16 cellular contexts compared by ENCODE assay signal in genomic region chr12:77609016-77609415, GRCh38.
"Had no signal": no experiment of that assay in that cellular context is flagged by ENCODE, and none has a peak within 500 bp of the region (broad histone marks: within the 10 kb centered on the region; RNA-seq: fewer than 3 reads in every experiment).

No MANE protein-coding gene starts in this region.

- H3K27me3 ChIP-seq: cardiac muscle cell, dorsolateral prefrontal cortex, gastroesophageal sphincter, heart right ventricle, neural progenitor cell, ovary, right lobe of liver, transverse colon, vagina had no signal

- H3K9ac ChIP-seq: neural progenitor cell had no signal

- H3K9me3 ChIP-seq: gastroesophageal sphincter, heart right ventricle, ovary, right lobe of liver, transverse colon, vagina had no signal

- H3K4me1 Mint-ChIP-seq: activated naive CD4-positive, alpha-beta T cell treated with anti-CD3 and anti-CD28 coated beads, Interleukin-2, amount 10 ng/mL, durations not matched to agents 7 days and 5 days had no signal

- H3K4me2 ChIP-seq: neural progenitor cell had no signal

- H3K27me3 Mint-ChIP-seq: activated naive CD4-positive, alpha-beta T cell treated with anti-CD3 and anti-CD28 coated beads, Interleukin-2, amount 10 ng/mL, durations not matched to agents 7 days and 5 days had no signal

- H3K36me3 Mint-ChIP-seq: activated naive CD4-positive, alpha-beta T cell treated with anti-CD3 and anti-CD28 coated beads, Interleukin-2, amount 10 ng/mL, durations not matched to agents 7 days and 5 days had no signal

- H3K9me3 Mint-ChIP-seq: activated naive CD4-positive, alpha-beta T cell treated with anti-CD3 and anti-CD28 coated beads, Interleukin-2, amount 10 ng/mL, durations not matched to agents 7 days and 5 days; endodermal cell had no signal

- H2AFZ ChIP-seq: neural progenitor cell had no signal

- H3K4me1 ChIP-seq: right lobe of liver, transverse colon had no signal

- DNase-seq: activated CD4-positive, alpha-beta T cell treated with anti-CD3 and anti-CD28 coated beads for 1 hour; activated CD4-positive, alpha-beta T cell treated with anti-CD3 and anti-CD28 coated beads, Interleukin-2, amount 50 U/mL, for 4 hours; activated naive CD4-positive, alpha-beta T cell treated with anti-CD3 and anti-CD28 coated beads, Interleukin-2, amount 10 ng/mL, durations not matched to agents 7 days and 5 days; activated T-cell treated with anti-CD3 and anti-CD28 coated beads for 4 hours; dorsolateral prefrontal cortex; endodermal cell; heart right ventricle; islet precursor cell; ovary; right lobe of liver; stimulated activated naive CD8-positive, alpha-beta T cell treated with anti-CD3 and anti-CD28 coated beads, Interleukin-15, Interleukin-2, amounts not matched to agents 100 U/mL and 50 U/mL, for 24 hours; transverse colon had no signal

- H3K27ac ChIP-seq: cardiac muscle cell, gastroesophageal sphincter, heart right ventricle, neural progenitor cell, ovary, right lobe of liver, transverse colon, vagina had no signal

- H3K4me3 ChIP-seq: cardiac muscle cell, gastroesophageal sphincter, heart right ventricle, neural progenitor cell, ovary, right lobe of liver, transverse colon, vagina had no signal

- H3K4me3 Mint-ChIP-seq: activated naive CD4-positive, alpha-beta T cell treated with anti-CD3 and anti-CD28 coated beads, Interleukin-2, amount 10 ng/mL, durations not matched to agents 7 days and 5 days; endodermal cell; neural progenitor cell had no signal

- H3K36me3 ChIP-seq: cardiac muscle cell, gastroesophageal sphincter, heart right ventricle, neural progenitor cell, ovary, right lobe of liver, transverse colon, vagina had no signal

- H3K27ac Mint-ChIP-seq: activated naive CD4-positive, alpha-beta T cell treated with anti-CD3 and anti-CD28 coated beads, Interleukin-2, amount 10 ng/mL, durations not matched to agents 7 days and 5 days; endodermal cell; neural progenitor cell had no signal
